Comparison of ENCODE assay signal across 23 cellular contexts in the genomic region with DNA sequence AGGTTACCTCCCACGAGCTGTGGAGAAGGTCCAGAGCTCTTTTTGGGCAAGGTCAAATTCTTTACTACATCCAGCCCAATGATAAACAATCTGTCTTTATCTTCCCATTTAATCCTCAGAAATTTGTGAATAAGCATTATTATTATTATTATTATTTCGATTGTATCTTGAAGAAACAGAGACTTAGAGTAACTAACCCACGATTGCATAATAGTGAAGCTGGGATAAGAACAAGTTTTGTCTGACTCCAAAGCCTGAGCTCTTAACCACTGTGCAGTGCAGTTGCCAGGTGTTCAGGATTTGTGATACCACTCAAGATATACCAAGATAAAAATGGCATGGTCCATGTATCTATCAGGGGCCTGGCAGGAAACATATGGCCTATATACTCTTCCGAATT.
A peak's percentile ranks its signal among the peaks of the same experiment; 100 is the strongest.
DNase-seq lines count a peak whose midpoint lies in the region; ATAC-seq and TF ChIP-seq lines count a peak whose summit lies in the region.
"Had no signal": no experiment of that assay in that cellular context is flagged by ENCODE, and none has a peak within 500 bp of the region (broad histone marks: within the 10 kb centered on the region; RNA-seq: fewer than 3 reads in every experiment).

No MANE protein-coding gene starts in this region.

- H4K5ac ChIP-seq in IMR-90 (ENCODE audit: low read depth, low read length) = peak overlapping the region; percentile 97; the same call in 1 of the 2 replicates

- DNase-seq in IMR-90 (no peak), amniotic epithelial cell (ENCODE audit: low read depth) (peak; percentile 6), iris pigment epithelial cell (ENCODE audit: low read depth) (peak; percentile 61), AG08396 (ENCODE audit: low spot score) (no peak), KG1 (lab: John Stamatoyannopoulos, UW) (no peak), hypothalamus (lab: John Stamatoyannopoulos, UW) (no peak)
- DNase-seq: 8988T; AML-193; CD4-positive, alpha-beta T cell; H7; MM.1S; NCI-H2029; NCI-H446; NCI-H526 treated with DMSO at 0.1 percent for 48 hours; SHP77; SW 1271 had no signal

- peak overlapping the region; percentile 76 for H3K23ac ChIP-seq in IMR-90 (ENCODE audit: low read depth, low read length)

- intact Hi-C loops in IMR-90 (cut with micrococcal nuclease) = no loop called here

- ATAC-seq in IMR-90 (ENCODE audit: low read depth) (no peak), HG03460 (IDR thresholded peaks at IDR 0.05; ENCODE audit: unreplicated experiment) (no peak)
- ATAC-seq: HepG2 had no signal

- H2BK5ac ChIP-seq in IMR-90 (ENCODE audit: low read depth, low read length, poor library complexity, severe bottlenecking) = peak overlapping the region; percentile 97

- CTCF ChIA-PET in IMR-90 (lab: Yijun Ruan, JAX) = interaction anchor here (1.3 to 1.8 kb wide), 2 partner anchors 47 to 260 kb away, joined by 3 to 5 read pairs; no protein-coding TSS in a partner anchor

- H3K27ac ChIP-seq in ACC112 (ENCODE audit: low read depth, low read length) (peak overlapping the region; percentile 58; the same call in 1 of the 2 replicates), IMR-90 (ENCODE audit: insufficient read depth, low read length) (peak overlapping the region; percentile 95; the same call in 1 of the 2 replicates)
- H3K27ac ChIP-seq: BLaER1 treated with 17β-estradiol and CSF1 and Interleukin-3, amounts not matched to agents 10 nM and 100 nM; HL-60; KMS-11; RWPE1 had no signal

- no peaks in the 10 kb centered on the region for H3K9me3 ChIP-seq in IMR-90 (ENCODE audit: control insufficient read depth, insufficient read depth, low read length)
- H3K9me3 ChIP-seq: BLaER1 treated with 17β-estradiol and CSF1 and Interleukin-3, amounts not matched to agents 10 nM and 100 nM had no signal

- peak overlapping the region; percentile 100 for H2BK120ac ChIP-seq in IMR-90 (ENCODE audit: low read depth, low read length)

- BruUV-seq in IMR-90 (replicated peaks; lab: Mats Ljungman, UMichigan) = no TSS peak

- peak overlapping the region; percentile 90 to 92 for H4K8ac ChIP-seq in IMR-90 (ENCODE audit: low read depth in 2 of 2, low read length in 2 of 2)

- no peak for TF ChIP-seq RAD21 in IMR-90 (IDR thresholded peaks at IDR 0.05; ENCODE audit: low read length)

- no peaks in the 10 kb centered on the region for H4K20me1 ChIP-seq in IMR-90 (ENCODE audit: insufficient read depth, low read length)
- H4K20me1 ChIP-seq: BLaER1 treated with 17β-estradiol and CSF1 and Interleukin-3, amounts not matched to agents 10 nM and 100 nM had no signal

- no peak for TF ChIP-seq CTCF in IMR-90 (conservative IDR thresholded peaks at IDR 0.05; ENCODE audit: low read depth, low read length)

- H3K27me3 ChIP-seq in ACC112 (ENCODE audit: insufficient read depth, low read length) (no peaks in the 10 kb centered on the region), IMR-90 (ENCODE audit: control insufficient read depth, insufficient read depth, low read length) (no peaks in the 10 kb centered on the region)
- H3K27me3 ChIP-seq: BLaER1 treated with 17β-estradiol and CSF1 and Interleukin-3, amounts not matched to agents 10 nM and 100 nM had no signal

- 100% methylated on average over 1 of the region's 4 CpGs; no CpG with 5 or more reads in 1 of the 2 experiments for WGBS in IMR-90 (ENCODE audit: extremely low coverage in 2 of 2, insufficient read length in 1 of 2), 2 experiments

- TF ChIP-seq POLR2A in IMR-90 (IDR thresholded peaks at IDR 0.05; ENCODE audit: low read depth, low read length) = no peak

- no peaks in the 10 kb centered on the region for H3K36me3 ChIP-seq in ACC112 (ENCODE audit: insufficient read depth, low read length)
- no peaks in the 10 kb centered on the region for H3K36me3 ChIP-seq in IMR-90 (ENCODE audit: control insufficient read depth, insufficient read depth, low read length)
- H3K36me3 ChIP-seq: BLaER1 treated with 17β-estradiol and CSF1 and Interleukin-3, amounts not matched to agents 10 nM and 100 nM had no signal

- no peak overlapping the region for H3K4me2 ChIP-seq in IMR-90 (ENCODE audit: low read depth, low read length)
- H3K4me2 ChIP-seq: BLaER1 treated with 17β-estradiol and CSF1 and Interleukin-3, amounts not matched to agents 10 nM and 100 nM; KMS-11 had no signal

- POLR2A ChIA-PET in IMR-90 (lab: Charles Lee; ENCODE audit: unreplicated experiment) = no interaction called here

- dilution Hi-C loops in IMR-90 (cut with HindIII; ENCODE audit: low sequenced_read_pairs, unreplicated experiment) = no loop called here

- H2AK9ac ChIP-seq in IMR-90 (replicated peaks; ENCODE audit: low read depth, low read length, poor library complexity) = no peak overlapping the region

- H3K79me1 ChIP-seq in IMR-90 (ENCODE audit: low read depth in 1 of 2, low read length in 2 of 2) = 0 out of 4 replicates have a peak, but pooled peaks cover 0 to 3% of the 10 kb centered on the region in 2 experiments

- no peak overlapping the region for H2AFZ ChIP-seq in ACC112 (ENCODE audit: low read length, unreplicated experiment)
- H2AFZ ChIP-seq in IMR-90 (replicated peaks; ENCODE audit: low read length, poor library complexity) = no peak overlapping the region

- peak overlapping the region; percentile 96 for H3K4ac ChIP-seq in IMR-90 (ENCODE audit: low read depth, low read length)

- H3K18ac ChIP-seq in IMR-90 (ENCODE audit: low read depth, low read length) = peak overlapping the region; percentile 99; the same call in 1 of the 2 replicates

- H3K79me2 ChIP-seq in ACC112 (ENCODE audit: control insufficient read depth, insufficient read depth, low read length, unreplicated experiment) = no peaks in the 10 kb centered on the region

- H3K56ac ChIP-seq in IMR-90 (ENCODE audit: extremely low read depth, insufficient read depth, low read length) = peak overlapping the region; percentile 94; the same call in 1 of the 2 replicates

- no peak overlapping the region for H3K9ac ChIP-seq in IMR-90 (ENCODE audit: low read depth, low read length)
- H3K9ac ChIP-seq: BLaER1 treated with 17β-estradiol and CSF1 and Interleukin-3, amounts not matched to agents 10 nM and 100 nM; KMS-11 had no signal

- H3K4me1 ChIP-seq in ACC112 (ENCODE audit: control insufficient read depth, insufficient read depth, low read length, unreplicated experiment) (peaks cover 49% of the 10 kb centered on the region), IMR-90 (ENCODE audit: control insufficient read depth, insufficient read depth, low read length) (peaks cover 30% of the 10 kb centered on the region)
- H3K4me1 ChIP-seq: BLaER1 treated with 17β-estradiol and CSF1 and Interleukin-3, amounts not matched to agents 10 nM and 100 nM had no signal

- H2BK15ac ChIP-seq in IMR-90 (ENCODE audit: low read depth, low read length) = peak overlapping the region; percentile 100; the same call in 2 of the 3 replicates

- in situ Hi-C loops in IMR-90 (cut with MboI; ENCODE audit: low sequenced_read_pairs) = no loop called here

- peak overlapping the region; percentile 98 for H2AK5ac ChIP-seq in IMR-90 (ENCODE audit: low read depth, low read length)

- no peak overlapping the region for H3K4me3 ChIP-seq in ACC112 (ENCODE audit: low read depth, low read length)
- H3K4me3 ChIP-seq in IMR-90 (ENCODE audit: insufficient read depth, low read depth, low read length) = no peak overlapping the region
- H3K4me3 ChIP-seq: BLaER1 treated with 17β-estradiol and CSF1 and Interleukin-3, amounts not matched to agents 10 nM and 100 nM had no signal

- H4K91ac ChIP-seq in IMR-90 (ENCODE audit: insufficient read depth, low read depth, low read length) = peak overlapping the region; percentile 88

- peak overlapping the region; percentile 98 for H2BK20ac ChIP-seq in IMR-90 (ENCODE audit: low read depth, low read length)

- peaks cover 24% of the 10 kb centered on the region for H3K9me1 ChIP-seq in IMR-90 (ENCODE audit: insufficient read depth, low read length)

- peak overlapping the region; percentile 94 for H3K14ac ChIP-seq in IMR-90 (replicated peaks; ENCODE audit: low read depth, low read length)

TF ChIP-seq in IMR-90, 13 proteins besides CTCF, POLR2A, EP300 and RAD21:
- peak; percentile 71 for TF ChIP-seq CEBPB (IDR thresholded peaks at IDR 0.05; ENCODE audit: low read depth, low read length)
- no peak for TF ChIP-seq MAFK (IDR thresholded peaks at IDR 0.05; ENCODE audit: low read depth, low read length)
TF ChIP-seq in IMR-90: peak in this region for 1.

Comparison
In these comparisons a context has a peak if more than half of its experiments do, and no peak if none do; other contexts are left out.
1. DNase-seq: peak in amniotic epithelial cell (single experiment) and iris pigment epithelial cell (single experiment); none in IMR-90 (single experiment), AG08396 (single experiment), KG1 (single experiment) and hypothalamus (0 of 51).